Comparison of ENCODE assay signal across 22 cellular contexts in genomic region chr1:19044471-19044870, GRCh38.
"Had no signal": no experiment of that assay in that cellular context is flagged by ENCODE, and none has a peak within 500 bp of the region (broad histone marks: within the 10 kb centered on the region; RNA-seq: fewer than 3 reads in every experiment).

No MANE protein-coding gene starts in this region.

- H3K27me3 ChIP-seq: neural progenitor cell had no signal

- H3K4me3 ChIP-seq: heart left ventricle, neural progenitor cell, prostate gland, tibial nerve had no signal

- H3K4me1 ChIP-seq: heart left ventricle, prostate gland had no signal

- H2AFZ ChIP-seq: neural progenitor cell had no signal

- H3K4me3 Mint-ChIP-seq: activated B cell treated with CpG ODN at 0.5 μM for 24 hours; activated CD4-positive, alpha-beta T cell treated with anti-CD3 and anti-CD28 coated beads for 36 hours; activated naive CD8-positive, alpha-beta T cell; naive B cell; neural progenitor cell; stimulated activated naive CD8-positive, alpha-beta T cell treated with anti-CD3 and anti-CD28 coated beads, Interleukin-15, Interleukin-2, amounts not matched to agents 100 ng/mL and 50 ng/mL, for 24 hours; T-helper 17 cell had no signal

- DNase-seq: activated B cell treated with CpG ODN at 0.5 μM for 24 hours; activated CD4-positive, alpha-beta T cell treated with anti-CD3 and anti-CD28 coated beads, Interleukin-2, amount 50 U/mL, for 48 hours; activated CD8-positive, alpha-beta memory T cell treated with anti-CD3 and anti-CD28 coated beads, Interleukin-2, amount 50 U/mL, for 48 hours; activated gamma-delta T cell treated with Interleukin-2 at 50 U/mL for 16 hours; amniotic stem cell; cerebellar nuclear complex; cortex of kidney; left cardiac atrium; naive B cell; stimulated activated CD4-positive, alpha-beta T cell treated with anti-CD3 and anti-CD28 coated beads, Interleukin-12 subunit alpha, Interleukin-12 subunit beta, amount 100 ng/mL, for 4 hours; SW 1271; T-helper 17 cell had no signal

- H3K36me3 ChIP-seq: heart left ventricle, neural progenitor cell, prostate gland, tibial nerve had no signal

- H3K27ac ChIP-seq: heart left ventricle, neural progenitor cell, prostate gland, tibial nerve had no signal

- FAIRE-seq: endometrium, islet of Langerhans had no signal

- H3K4me1 Mint-ChIP-seq: activated B cell treated with CpG ODN at 0.5 μM for 24 hours, naive B cell had no signal

- H3K4me2 ChIP-seq: neural progenitor cell had no signal

- H3K9ac ChIP-seq: neural progenitor cell had no signal

- H3K9me3 ChIP-seq: heart left ventricle, prostate gland, tibial nerve had no signal

- H3K27ac Mint-ChIP-seq: activated B cell treated with CpG ODN at 0.5 μM for 24 hours; activated CD4-positive, alpha-beta T cell treated with anti-CD3 and anti-CD28 coated beads for 36 hours; activated naive CD8-positive, alpha-beta T cell; activated T-cell treated with anti-CD3 and anti-CD28 coated beads, Interleukin-2, amount 50 U/mL, for 72 hours; naive B cell; neural progenitor cell; stimulated activated naive CD8-positive, alpha-beta T cell treated with anti-CD3 and anti-CD28 coated beads, Interleukin-15, Interleukin-2, amounts not matched to agents 100 ng/mL and 50 ng/mL, for 24 hours; T-helper 17 cell had no signal

- ATAC-seq: heart left ventricle, T-helper 17 cell had no signal

- H3K36me3 Mint-ChIP-seq: activated naive CD8-positive, alpha-beta T cell; naive B cell; neural progenitor cell had no signal

- H3K9me3 Mint-ChIP-seq: activated B cell treated with CpG ODN at 0.5 μM for 24 hours; activated T-cell treated with anti-CD3 and anti-CD28 coated beads, Interleukin-2, amount 50 U/mL, for 72 hours; naive B cell; neural progenitor cell; stimulated activated naive CD8-positive, alpha-beta T cell treated with anti-CD3 and anti-CD28 coated beads, Interleukin-15, Interleukin-2, amounts not matched to agents 100 ng/mL and 50 ng/mL, for 24 hours had no signal
